In genomic region chr9:87585456-87585855, GRCh38 we compare ENCODE assay signal across 15 cellular contexts.
DNase-seq lines count a peak whose midpoint lies in the region; ATAC-seq, FAIRE-seq and TF ChIP-seq lines count a peak whose summit lies in the region.
"Had no signal": no experiment of that assay in that cellular context is flagged by ENCODE, and none has a peak within 500 bp of the region (broad histone marks: within the 10 kb centered on the region; RNA-seq: fewer than 3 reads in every experiment).

No MANE protein-coding gene starts in this region.

- H3K4me3 ChIP-seq in endocrine pancreas (ENCODE audit: control insufficient read depth, insufficient read depth, low read length) (peak overlapping the region; percentile 19), sigmoid colon (no peak overlapping the region)

- DNase-seq in RCC 7860 (ENCODE audit: low spot score) (peak; percentile 67), mesothelial cell of epicardium (ENCODE audit: low spot score in 2 of 2, unreplicated experiment in 2 of 2) (no peak), sigmoid colon (no peak), H54 (ENCODE audit: insufficient read length, low spot score) (no peak), GM19240 (ENCODE audit: insufficient read length, low spot score) (no peak)
- no peak for DNase-seq in naive thymus-derived CD8-positive, alpha-beta T cell
- DNase-seq: BE2C; CD4-positive, alpha-beta memory T cell; DND-41; GDM1 had no signal

- TF ChIP-seq CTCF in mesothelial cell of epicardium (IDR thresholded peaks at IDR 0.05; ENCODE audit: unreplicated experiment) (no peak), sigmoid colon (IDR thresholded peaks at IDR 0.05) (no peak)

- H3K9me3 ChIP-seq in endocrine pancreas (ENCODE audit: control insufficient read depth, low read length) (no peaks in the 10 kb centered on the region), sigmoid colon (no peaks in the 10 kb centered on the region)
- H3K9me3 ChIP-seq: BE2C had no signal

- H3K27ac ChIP-seq in sigmoid colon = peak overlapping the region in 3 of 4 donors; percentile 17 to 69 (median 60)
- H3K27ac ChIP-seq: C4-2B had no signal

- no peaks in the 10 kb centered on the region for H3K27me3 Mint-ChIP-seq in mesothelial cell of epicardium (ENCODE audit: low read depth)
- peaks cover 0 to 4% (median 0%) of the 10 kb centered on the region in 5 donors for H3K27me3 Mint-ChIP-seq in naive thymus-derived CD8-positive, alpha-beta T cell
- H3K27me3 Mint-ChIP-seq: IgD-negative memory B cell had no signal

- no peak for TF ChIP-seq EP300 in sigmoid colon (IDR thresholded peaks at IDR 0.05)

- ATAC-seq in naive thymus-derived CD8-positive, alpha-beta T cell = no peak

- POLR2A ChIA-PET in naive thymus-derived CD8-positive, alpha-beta T cell (lab: Charles Lee) = no interaction called here

- H3K36me3 ChIP-seq in endocrine pancreas (ENCODE audit: control insufficient read depth, insufficient read depth, low read length) = no peaks in the 10 kb centered on the region
- H3K36me3 ChIP-seq in sigmoid colon = no peaks in the 10 kb centered on the region
- H3K36me3 ChIP-seq: BE2C had no signal

- FAIRE-seq in RCC 7860 (lab: Jason Lieb, UNC) (peak; percentile 95), H54 (lab: Jason Lieb, UNC) (no peak)
- FAIRE-seq: A204.1, GM12892 had no signal

- no peak overlapping the region for H3K9ac ChIP-seq in endocrine pancreas (ENCODE audit: control insufficient read depth, insufficient read depth, low read length)

- H3K36me3 Mint-ChIP-seq in mesothelial cell of epicardium = peaks cover 2% of the 10 kb centered on the region
- no peaks in the 10 kb centered on the region for H3K36me3 Mint-ChIP-seq in naive thymus-derived CD8-positive, alpha-beta T cell
- H3K36me3 Mint-ChIP-seq: CD4-positive, alpha-beta memory T cell had no signal

- WGBS in sigmoid colon, 2 donors = 70 to 75% methylated on average over 2 of the region's 2 CpGs

- peak overlapping the region; percentile 90 for H3K27ac Mint-ChIP-seq in mesothelial cell of epicardium
- H3K27ac Mint-ChIP-seq in naive thymus-derived CD8-positive, alpha-beta T cell = no peak overlapping the region
- H3K27ac Mint-ChIP-seq: CD4-positive, alpha-beta memory T cell; IgD-negative memory B cell had no signal

- H3K27me3 ChIP-seq in endocrine pancreas (ENCODE audit: control insufficient read depth, insufficient read depth, low read length) (no peaks in the 10 kb centered on the region), sigmoid colon (no peaks in the 10 kb centered on the region)
- H3K27me3 ChIP-seq: BE2C had no signal

- no peak overlapping the region for H3K4me3 Mint-ChIP-seq in mesothelial cell of epicardium
- no peak overlapping the region for H3K4me3 Mint-ChIP-seq in naive thymus-derived CD8-positive, alpha-beta T cell
- H3K4me3 Mint-ChIP-seq: CD4-positive, alpha-beta memory T cell; IgD-negative memory B cell had no signal

- peaks cover 25% of the 10 kb centered on the region for H3K4me1 ChIP-seq in endocrine pancreas (ENCODE audit: control insufficient read depth, insufficient read depth, low read length)
- H3K4me1 ChIP-seq in sigmoid colon = peaks cover 0 to 53% (median 47%) of the 10 kb centered on the region in 4 donors

- H3K4me1 Mint-ChIP-seq in mesothelial cell of epicardium = peaks cover 65% of the 10 kb centered on the region
- H3K4me1 Mint-ChIP-seq in naive thymus-derived CD8-positive, alpha-beta T cell = no peaks in the 10 kb centered on the region
- H3K4me1 Mint-ChIP-seq: CD4-positive, alpha-beta memory T cell had no signal

- H3K9me3 Mint-ChIP-seq in mesothelial cell of epicardium = peaks cover 4% of the 10 kb centered on the region
- peaks cover 0 to 4% (median 0%) of the 10 kb centered on the region in 9 donors for H3K9me3 Mint-ChIP-seq in naive thymus-derived CD8-positive, alpha-beta T cell
- H3K9me3 Mint-ChIP-seq: IgD-negative memory B cell had no signal

- TF ChIP-seq POLR2A in sigmoid colon (IDR thresholded peaks at IDR 0.05) (no peak), H54 (IDR thresholded peaks at IDR 0.05; ENCODE audit: low read depth, low read length) (no peak)

- intact Hi-C loops in sigmoid colon (cut with DNase I) = no loop called here
